1 cellular context compared by ENCODE assay signal in genomic region chr7:150302908-150303310, GRCh38. TPM values are rescaled to one million over a fixed set of nuclear protein-coding genes. Genes with fewer than 3 reads are reported as not detected.
"Had no signal": no experiment of that assay in that cellular context is flagged by ENCODE, and none has a peak within 500 bp of the region (broad histone marks: within the 10 kb centered on the region; RNA-seq: fewer than 3 reads in every experiment).

No MANE protein-coding gene starts in this region.

RNA-seq across cellular contexts. Expression of gene RARRES2, which starts 38.5 kb away (rescaled TPM):
- total RNA-seq: activated naive CD8-positive, alpha-beta T cell treated with anti-CD3 and anti-CD28 coated beads, Interleukin-2, amount 10 ng/mL, durations not matched to agents 7 days and 5 days had no signal
